37 cellular contexts compared by ENCODE assay signal in the genomic region with DNA sequence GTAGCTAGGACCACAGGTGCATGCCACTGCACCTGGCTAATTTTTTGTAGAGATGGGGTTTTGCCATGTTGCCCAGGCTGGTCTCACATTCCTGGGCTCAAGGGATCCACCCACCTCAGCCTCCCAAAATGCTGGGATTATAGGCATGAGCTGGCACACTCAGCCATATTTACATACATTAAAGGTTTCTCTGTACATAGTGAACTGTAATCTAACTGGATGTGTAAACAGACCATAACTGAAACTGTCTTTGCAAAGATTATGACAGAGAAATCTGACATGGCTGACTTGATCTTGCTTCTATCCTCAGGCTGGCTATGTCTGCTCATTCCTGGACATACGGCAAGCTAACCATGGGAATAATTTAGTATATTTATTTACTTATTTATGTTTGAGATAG.
"Had no signal": no experiment of that assay in that cellular context is flagged by ENCODE, and none has a peak within 500 bp of the region (broad histone marks: within the 10 kb centered on the region; RNA-seq: fewer than 3 reads in every experiment).

No MANE protein-coding gene starts in this region.

- H3K27ac Mint-ChIP-seq: activated naive CD4-positive, alpha-beta T cell treated with anti-CD3 and anti-CD28 coated beads for 36 hours; activated naive CD4-positive, alpha-beta T cell treated with anti-CD3 and anti-CD28 coated beads, Interleukin-2, amount 10 ng/mL, durations not matched to agents 7 days and 5 days; activated naive CD4-positive, alpha-beta T cell treated with anti-CD3 and anti-CD28 coated beads, Interleukin-2, amount 50 U/mL, for 24 hours; activated naive CD4-positive, alpha-beta T cell treated with anti-CD3 and anti-CD28 coated beads, Interleukin-2, amount 50 U/mL, for 72 hours; activated naive CD8-positive, alpha-beta T cell; activated naive CD8-positive, alpha-beta T cell treated with anti-CD3 and anti-CD28 coated beads for 36 hours; activated naive CD8-positive, alpha-beta T cell treated with anti-CD3 and anti-CD28 coated beads, Interleukin-2, amount 10 ng/mL, durations not matched to agents 7 days and 5 days; activated naive CD8-positive, alpha-beta T cell treated with anti-CD3 and anti-CD28 coated beads, Interleukin-2, amount 50 U/mL, for 24 hours; activated T-cell treated with anti-CD3 and anti-CD28 coated beads, Interleukin-2, amount 50 U/mL, for 24 hours; activated T-cell treated with anti-CD3 and anti-CD28 coated beads, Interleukin-2, amount 50 U/mL, for 72 hours; activated T-helper 1 cell treated with anti-CD3 and anti-CD28 coated beads, Interleukin-12 subunit alpha, Interleukin-12 subunit beta, Interleukin-2, Interleukin-4 antibody, amounts not matched to agents 30 ng/mL and 10 ng/mL and 1 ng/mL, durations not matched to agents 14 hours and 24 hours and 36 hours; activated T-helper 17 cell treated with anti-CD3 and anti-CD28 coated beads, Interleukin-2, amount 50 U/mL, for 72 hours; activated T-helper 2 cell treated with anti-CD3 and anti-CD28 coated beads, Interferon-gamma antibody, Interleukin-2, Interleukin-4, amounts not matched to agents 10 μg/mL and 5 μg/mL and 100 μg/mL, durations not matched to agents 14 hours and 24 hours and 36 hours; brain had no signal

- H3K9me3 ChIP-seq: ascending aorta had no signal

- DNase-seq: activated effector memory CD4-positive, alpha-beta T cell treated with anti-CD3 and anti-CD28 coated beads, Interleukin-2, amount 50 U/mL, for 16 hours; activated effector memory CD4-positive, alpha-beta T cell treated with Interleukin-2 at 50 U/mL for 16 hours; activated gamma-delta T cell; activated gamma-delta T cell treated with Interleukin-2 at 50 U/mL for 16 hours; activated naive CD4-positive, alpha-beta T cell; activated naive CD4-positive, alpha-beta T cell treated with anti-CD3 and anti-CD28 coated beads for 36 hours; activated naive CD4-positive, alpha-beta T cell treated with anti-CD3 and anti-CD28 coated beads, Interleukin-2, amount 10 ng/mL, durations not matched to agents 7 days and 5 days; activated naive CD4-positive, alpha-beta T cell treated with anti-CD3 and anti-CD28 coated beads, Interleukin-2, amount 50 U/mL, for 16 hours; activated naive CD4-positive, alpha-beta T cell treated with Interleukin-2 at 50 U/mL for 16 hours; activated naive CD8-positive, alpha-beta T cell treated with anti-CD3 and anti-CD28 coated beads for 36 hours; activated naive CD8-positive, alpha-beta T cell treated with anti-CD3 and anti-CD28 coated beads, Interleukin-2, amount 10 ng/mL, durations not matched to agents 7 days and 5 days; activated naive CD8-positive, alpha-beta T cell treated with anti-CD3 and anti-CD28 coated beads, Interleukin-2, amount 50 U/mL, for 24 hours; activated T-cell treated with anti-CD3 and anti-CD28 coated beads, Interleukin-2, amount 50 U/mL, for 24 hours; activated T-cell treated with anti-CD3 and anti-CD28 coated beads, Interleukin-2, amount 50 U/mL, for 4 hours; activated T-cell treated with anti-CD3 and anti-CD28 coated beads, Interleukin-2, amount 50 U/mL, for 48 hours; activated T-cell treated with anti-CD3 and anti-CD28 coated beads, Interleukin-2, amount 50 U/mL, for 72 hours; adrenal gland; amniotic stem cell; amygdala; anterior cingulate cortex; aorta; body of pancreas; brain microvascular endothelial cell; caudate nucleus; central memory CD4-positive, alpha-beta T cell; cerebellar nuclear complex had no signal

- H3K4me1 Mint-ChIP-seq: activated naive CD4-positive, alpha-beta T cell treated with anti-CD3 and anti-CD28 coated beads, Interleukin-2, amount 10 ng/mL, durations not matched to agents 7 days and 5 days; activated naive CD4-positive, alpha-beta T cell treated with anti-CD3 and anti-CD28 coated beads, Interleukin-2, amount 50 U/mL, for 24 hours; activated naive CD8-positive, alpha-beta T cell treated with anti-CD3 and anti-CD28 coated beads for 36 hours; activated naive CD8-positive, alpha-beta T cell treated with anti-CD3 and anti-CD28 coated beads, Interleukin-2, amount 10 ng/mL, durations not matched to agents 7 days and 5 days; activated naive CD8-positive, alpha-beta T cell treated with anti-CD3 and anti-CD28 coated beads, Interleukin-2, amount 50 U/mL, for 24 hours; activated T-helper 17 cell treated with anti-CD3 and anti-CD28 coated beads, Interleukin-2, amount 50 U/mL, for 72 hours; brain; central memory CD8-positive, alpha-beta T cell had no signal

- H3K27me3 Mint-ChIP-seq: activated naive CD4-positive, alpha-beta T cell treated with anti-CD3 and anti-CD28 coated beads, Interleukin-2, amount 10 ng/mL, durations not matched to agents 7 days and 5 days; activated naive CD4-positive, alpha-beta T cell treated with anti-CD3 and anti-CD28 coated beads, Interleukin-2, amount 50 U/mL, for 24 hours; activated naive CD8-positive, alpha-beta T cell; activated naive CD8-positive, alpha-beta T cell treated with anti-CD3 and anti-CD28 coated beads for 36 hours; activated naive CD8-positive, alpha-beta T cell treated with anti-CD3 and anti-CD28 coated beads, Interleukin-2, amount 50 U/mL, for 24 hours; activated T-cell treated with anti-CD3 and anti-CD28 coated beads, Interleukin-2, amount 50 U/mL, for 24 hours; activated T-helper 17 cell treated with anti-CD3 and anti-CD28 coated beads, Interleukin-2, amount 50 U/mL, for 72 hours; central memory CD8-positive, alpha-beta T cell had no signal

- H3K4me3 ChIP-seq: adrenal gland, ascending aorta, body of pancreas, breast epithelium, cardiac muscle cell had no signal

- H3K27ac ChIP-seq: adrenal gland, ascending aorta, body of pancreas, brain microvascular endothelial cell, breast epithelium, cardiac muscle cell had no signal

- H3K4me1 ChIP-seq: adrenal gland, ascending aorta, breast epithelium had no signal

- H3K4me3 Mint-ChIP-seq: activated naive CD4-positive, alpha-beta T cell treated with anti-CD3 and anti-CD28 coated beads for 36 hours; activated naive CD4-positive, alpha-beta T cell treated with anti-CD3 and anti-CD28 coated beads, Interleukin-2, amount 10 ng/mL, durations not matched to agents 7 days and 5 days; activated naive CD4-positive, alpha-beta T cell treated with anti-CD3 and anti-CD28 coated beads, Interleukin-2, amount 50 U/mL, for 24 hours; activated naive CD8-positive, alpha-beta T cell; activated naive CD8-positive, alpha-beta T cell treated with anti-CD3 and anti-CD28 coated beads for 36 hours; activated naive CD8-positive, alpha-beta T cell treated with anti-CD3 and anti-CD28 coated beads, Interleukin-2, amount 10 ng/mL, durations not matched to agents 7 days and 5 days; activated naive CD8-positive, alpha-beta T cell treated with anti-CD3 and anti-CD28 coated beads, Interleukin-2, amount 50 U/mL, for 24 hours; activated T-cell treated with anti-CD3 and anti-CD28 coated beads, Interleukin-2, amount 50 U/mL, for 24 hours; activated T-cell treated with anti-CD3 and anti-CD28 coated beads, Interleukin-2, amount 50 U/mL, for 4 hours; activated T-cell treated with anti-CD3 and anti-CD28 coated beads, Interleukin-2, amount 50 U/mL, for 72 hours; activated T-helper 1 cell treated with anti-CD3 and anti-CD28 coated beads, Interleukin-12 subunit alpha, Interleukin-12 subunit beta, Interleukin-2, Interleukin-4 antibody, amounts not matched to agents 30 ng/mL and 10 ng/mL and 1 ng/mL, durations not matched to agents 14 hours and 24 hours and 36 hours; activated T-helper 17 cell treated with anti-CD3 and anti-CD28 coated beads, Interleukin-2, amount 50 U/mL, for 72 hours; brain; central memory CD8-positive, alpha-beta T cell had no signal

- H3K36me3 Mint-ChIP-seq: brain had no signal

- H3K27me3 ChIP-seq: adrenal gland, ascending aorta, body of pancreas, brain microvascular endothelial cell, breast epithelium, cardiac muscle cell had no signal

- ATAC-seq: activated naive CD4-positive, alpha-beta T cell treated with anti-CD3 and anti-CD28 coated beads, Interleukin-2, amount 50 U/mL, for 72 hours; activated naive CD8-positive, alpha-beta T cell treated with anti-CD3 and anti-CD28 coated beads, Interleukin-2, amount 50 U/mL, for 24 hours; activated T-cell treated with anti-CD3 and anti-CD28 coated beads, Interleukin-2, amount 50 U/mL, for 4 hours; activated T-cell treated with anti-CD3 and anti-CD28 coated beads, Interleukin-2, amount 50 U/mL, for 72 hours; activated T-helper 17 cell treated with anti-CD3 and anti-CD28 coated beads, Interleukin-2, amount 50 U/mL, for 72 hours had no signal

- H3K36me3 ChIP-seq: adrenal gland, ascending aorta, brain microvascular endothelial cell, breast epithelium, cardiac muscle cell had no signal
